ENCODE assay signal across 8 cellular contexts in the genomic region with DNA sequence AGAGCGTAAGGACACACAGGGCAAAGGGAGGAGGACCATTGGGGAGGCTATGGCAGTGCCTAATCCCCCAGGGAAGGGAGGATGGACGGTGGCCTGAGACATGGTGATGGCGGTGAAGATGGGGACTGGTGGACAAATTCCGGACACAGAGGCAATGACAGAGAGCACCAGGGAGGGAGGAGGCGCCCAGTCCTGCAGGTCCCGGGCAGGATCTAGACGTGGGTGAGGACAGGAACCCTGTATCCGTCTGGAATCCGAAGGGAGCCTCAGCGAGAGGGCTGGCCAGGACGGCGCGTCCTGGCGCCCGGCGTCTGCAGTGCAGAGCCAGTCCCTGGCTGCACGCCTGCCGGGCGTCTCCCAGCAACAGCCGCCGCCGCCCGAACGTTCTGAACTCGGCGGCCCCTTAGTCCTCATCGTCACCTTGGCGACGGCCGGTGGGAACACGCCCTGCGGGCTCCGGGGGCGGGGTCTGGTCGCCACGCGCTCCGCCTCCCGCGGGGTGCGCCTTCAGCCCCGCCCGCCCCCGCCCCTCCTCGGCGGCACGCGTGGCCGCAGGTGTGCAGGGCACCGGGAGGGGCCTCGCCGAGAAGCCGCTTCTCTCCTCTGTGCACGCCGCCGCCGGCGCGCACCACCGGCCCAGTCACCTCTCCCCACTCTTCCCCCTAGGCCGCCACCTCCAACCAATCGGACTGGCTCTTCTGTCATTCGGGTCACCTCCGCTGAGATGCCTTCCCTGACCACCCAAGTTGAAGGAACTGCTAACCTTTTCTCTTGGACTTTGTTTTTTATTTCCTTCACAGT. TPM values are rescaled to one million over a fixed set of nuclear protein-coding genes. Genes with fewer than 3 reads are reported as not detected.
DNase-seq lines count a peak whose midpoint lies in the region; ATAC-seq, FAIRE-seq and TF ChIP-seq lines count a peak whose summit lies in the region.

No MANE protein-coding gene starts in this region.

- no peaks in the 10 kb centered on the region for H3K27me3 ChIP-seq in Peyer's patch

- H3K4me1 Mint-ChIP-seq in activated T-helper 1 cell treated with anti-CD3 and anti-CD28 coated beads, Interleukin-12 subunit alpha, Interleukin-12 subunit beta, Interleukin-2, Interleukin-4 antibody, amounts not matched to agents 30 ng/mL and 10 ng/mL and 1 ng/mL, durations not matched to agents 14 hours and 24 hours and 36 hours (ENCODE audit: low read depth), result peaks cover 51% of the 10 kb centered on the region
- peaks cover 27 to 42% (median 39%) of the 10 kb centered on the region in 4 donors for H3K4me1 Mint-ChIP-seq in naive thymus-derived CD8-positive, alpha-beta T cell
- peaks cover 27% of the 10 kb centered on the region for H3K4me1 Mint-ChIP-seq in stimulated activated memory B cell treated with anti-CD40 and anti-IgM and Interleukin-4, amounts not matched to agents 10 μg/mL and 1 μg/mL and 100 μg/mL, for 72 hours

- peaks cover 1% of the 10 kb centered on the region for H3K36me3 Mint-ChIP-seq in activated T-helper 1 cell treated with anti-CD3 and anti-CD28 coated beads, Interleukin-12 subunit alpha, Interleukin-12 subunit beta, Interleukin-2, Interleukin-4 antibody, amounts not matched to agents 30 ng/mL and 10 ng/mL and 1 ng/mL, durations not matched to agents 14 hours and 24 hours and 36 hours (ENCODE audit: low read depth)
- H3K36me3 Mint-ChIP-seq in naive thymus-derived CD8-positive, alpha-beta T cell, result no peaks in the 10 kb centered on the region
- H3K36me3 Mint-ChIP-seq in stimulated activated memory B cell treated with anti-CD40 and anti-IgM and Interleukin-4, amounts not matched to agents 10 μg/mL and 1 μg/mL and 100 μg/mL, for 72 hours, result no peaks in the 10 kb centered on the region

- no peaks in the 10 kb centered on the region for H3K9me3 Mint-ChIP-seq in activated T-helper 1 cell treated with anti-CD3 and anti-CD28 coated beads, Interleukin-12 subunit alpha, Interleukin-12 subunit beta, Interleukin-2, Interleukin-4 antibody, amounts not matched to agents 30 ng/mL and 10 ng/mL and 1 ng/mL, durations not matched to agents 14 hours and 24 hours and 36 hours
- H3K9me3 Mint-ChIP-seq in naive thymus-derived CD8-positive, alpha-beta T cell, result no peaks in the 10 kb centered on the region
- H3K9me3 Mint-ChIP-seq in stimulated activated memory B cell treated with anti-CD40 and anti-IgM and Interleukin-4, amounts not matched to agents 10 μg/mL and 1 μg/mL and 100 μg/mL, for 72 hours, result no peaks in the 10 kb centered on the region

- TF ChIP-seq CTCF in D721Med (IDR thresholded peaks at IDR 0.05; ENCODE audit: insufficient read depth, missing control alignments), result no peak
- TF ChIP-seq CTCF in Peyer's patch (IDR thresholded peaks at IDR 0.05), result peak in 3 of 6 experiments; percentile 47 to 64 (median 54)
- TF ChIP-seq CTCF in fibroblast of mammary gland (conservative IDR thresholded peaks at IDR 0.05; ENCODE audit: control insufficient read depth, insufficient read depth, low read depth, low read length), result peak; percentile 1

- peak overlapping the region; percentile 84 for H3K4me3 Mint-ChIP-seq in activated T-helper 1 cell treated with anti-CD3 and anti-CD28 coated beads, Interleukin-12 subunit alpha, Interleukin-12 subunit beta, Interleukin-2, Interleukin-4 antibody, amounts not matched to agents 30 ng/mL and 10 ng/mL and 1 ng/mL, durations not matched to agents 14 hours and 24 hours and 36 hours
- H3K4me3 Mint-ChIP-seq in naive thymus-derived CD8-positive, alpha-beta T cell, result peak overlapping the region; percentile 67 to 91 (median 84)
- peak overlapping the region; percentile 74 for H3K4me3 Mint-ChIP-seq in stimulated activated memory B cell treated with anti-CD40 and anti-IgM and Interleukin-4, amounts not matched to agents 10 μg/mL and 1 μg/mL and 100 μg/mL, for 72 hours

- no peaks in the 10 kb centered on the region for H3K9me3 ChIP-seq in Peyer's patch

- H3K4me1 ChIP-seq in Peyer's patch, result peaks cover 6 to 29% (median 16%) of the 10 kb centered on the region in 4 donors

- no peaks in the 10 kb centered on the region for H3K36me3 ChIP-seq in Peyer's patch

- H3K27me3 Mint-ChIP-seq in activated T-helper 1 cell treated with anti-CD3 and anti-CD28 coated beads, Interleukin-12 subunit alpha, Interleukin-12 subunit beta, Interleukin-2, Interleukin-4 antibody, amounts not matched to agents 30 ng/mL and 10 ng/mL and 1 ng/mL, durations not matched to agents 14 hours and 24 hours and 36 hours (ENCODE audit: insufficient read depth), result no peaks in the 10 kb centered on the region
- no peaks in the 10 kb centered on the region for H3K27me3 Mint-ChIP-seq in naive thymus-derived CD8-positive, alpha-beta T cell
- no peaks in the 10 kb centered on the region for H3K27me3 Mint-ChIP-seq in stimulated activated memory B cell treated with anti-CD40 and anti-IgM and Interleukin-4, amounts not matched to agents 10 μg/mL and 1 μg/mL and 100 μg/mL, for 72 hours

- peak overlapping the region; percentile 79 for H3K27ac Mint-ChIP-seq in activated T-helper 1 cell treated with anti-CD3 and anti-CD28 coated beads, Interleukin-12 subunit alpha, Interleukin-12 subunit beta, Interleukin-2, Interleukin-4 antibody, amounts not matched to agents 30 ng/mL and 10 ng/mL and 1 ng/mL, durations not matched to agents 14 hours and 24 hours and 36 hours
- peak overlapping the region; percentile 83 to 97 (median 92) for H3K27ac Mint-ChIP-seq in naive thymus-derived CD8-positive, alpha-beta T cell
- H3K27ac Mint-ChIP-seq in stimulated activated memory B cell treated with anti-CD40 and anti-IgM and Interleukin-4, amounts not matched to agents 10 μg/mL and 1 μg/mL and 100 μg/mL, for 72 hours, result peak overlapping the region; percentile 21

- TF ChIP-seq POLR2A in Peyer's patch (IDR thresholded peaks at IDR 0.05), result peak in 1 of 2 donors; percentile 45

- peak overlapping the region; percentile 9 to 47 (median 38) for H3K4me3 ChIP-seq in Peyer's patch
- H3K4me3 ChIP-seq in fibroblast of mammary gland (ENCODE audit: control insufficient read depth, low read depth, low read length), result peak overlapping the region; percentile 43

- TF ChIP-seq EP300 in Ishikawa (IDR thresholded peaks at IDR 0.05; ENCODE audit: borderline replicate concordance), result no peak

- intact Hi-C loops in activated T-helper 1 cell treated with anti-CD3 and anti-CD28 coated beads, Interleukin-12 subunit alpha, Interleukin-12 subunit beta, Interleukin-2, Interleukin-4 antibody, amounts not matched to agents 30 ng/mL and 10 ng/mL and 1 ng/mL, durations not matched to agents 14 hours and 24 hours and 36 hours (cut with micrococcal nuclease), result loop anchor here (1.0 to 2.0 kb wide), 3 partner anchors 33 to 130 kb away; a partner anchor contains a TSS

- H3K27ac ChIP-seq in Peyer's patch, result peak overlapping the region; percentile 39 to 74 (median 68)

- ATAC-seq in GM21619 (IDR thresholded peaks at IDR 0.05; ENCODE audit: unreplicated experiment), result peak; percentile 88
- peak; percentile 90 to 91 for ATAC-seq in naive thymus-derived CD8-positive, alpha-beta T cell
- ATAC-seq in stimulated activated memory B cell treated with anti-CD40 and anti-IgM and Interleukin-4, amounts not matched to agents 10 μg/mL and 1 μg/mL and 100 μg/mL, for 72 hours, result peak; percentile 93

- no peak for FAIRE-seq in D721Med (lab: Jason Lieb, UNC)

- TF ChIP-seq RAD21 in Ishikawa (IDR thresholded peaks at IDR 0.05; ENCODE audit: low read depth), result no peak

- POLR2A ChIA-PET in naive thymus-derived CD8-positive, alpha-beta T cell (lab: Charles Lee), result no interaction called here

- peak; percentile 88 for DNase-seq in D721Med (ENCODE audit: insufficient read length, low spot score)
- DNase-seq in Peyer's patch, result peak; percentile 92 to 98 (median 97)
- DNase-seq in activated T-helper 1 cell treated with anti-CD3 and anti-CD28 coated beads, Interleukin-12 subunit alpha, Interleukin-12 subunit beta, Interleukin-2, Interleukin-4 antibody, amounts not matched to agents 30 ng/mL and 10 ng/mL and 1 ng/mL, durations not matched to agents 14 hours and 24 hours and 36 hours (ENCODE audit: low spot score), result peak; percentile 86
- peak; percentile 76 for DNase-seq in fibroblast of mammary gland (ENCODE audit: low read depth)
- peak; percentile 82 to 94 (median 89) for DNase-seq in naive thymus-derived CD8-positive, alpha-beta T cell

TF ChIP-seq in Ishikawa, 13 proteins besides CTCF, POLR2A, EP300 and RAD21:
- TF ChIP-seq ZBTB7A (IDR thresholded peaks at IDR 0.05; ENCODE audit: low read depth) (no peak), YY1 (IDR thresholded peaks at IDR 0.05; ENCODE audit: low read depth) (no peak), EGR1 (IDR thresholded peaks at IDR 0.05) (peak; percentile 51; the same call in 1 of the 2 replicates), CREB1 (IDR thresholded peaks at IDR 0.05; ENCODE audit: low read depth) (no peak), TAF1 (IDR thresholded peaks at IDR 0.05; ENCODE audit: low read depth) (no peak), TEAD4 (IDR thresholded peaks at IDR 0.05) (no peak), NFIC (IDR thresholded peaks at IDR 0.05) (0 out of 2 replicates have a peak, but pooled peaks have one; percentile 28), TCF12 (IDR thresholded peaks at IDR 0.05; ENCODE audit: low read depth) (peak; percentile 62; the same call in 1 of the 2 replicates)
- TF ChIP-seq, protein P1, sequence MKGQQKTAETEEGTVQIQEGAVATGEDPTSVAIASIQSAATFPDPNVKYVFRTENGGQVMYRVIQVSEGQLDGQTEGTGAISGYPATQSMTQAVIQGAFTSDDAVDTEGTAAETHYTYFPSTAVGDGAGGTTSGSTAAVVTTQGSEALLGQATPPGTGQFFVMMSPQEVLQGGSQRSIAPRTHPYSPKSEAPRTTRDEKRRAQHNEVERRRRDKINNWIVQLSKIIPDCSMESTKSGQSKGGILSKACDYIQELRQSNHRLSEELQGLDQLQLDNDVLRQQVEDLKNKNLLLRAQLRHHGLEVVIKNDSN (IDR thresholded peaks at IDR 0.05), result no peak

RNA-seq across cellular contexts. Expression of a gene that starts 11.6 kb away (rescaled TPM):
- total RNA-seq in Peyer's patch, result under 1 TPM in 1 of 4 donors, not detected in 3; 0.76 TPM
- total RNA-seq in activated T-helper 1 cell treated with anti-CD3 and anti-CD28 coated beads, Interleukin-12 subunit alpha, Interleukin-12 subunit beta, Interleukin-2, Interleukin-4 antibody, amounts not matched to agents 30 ng/mL and 10 ng/mL and 1 ng/mL, durations not matched to agents 14 hours and 24 hours and 36 hours, result 2.4 and 3.0 TPM in 2 replicates
- total RNA-seq in naive thymus-derived CD8-positive, alpha-beta T cell, result not detected
- not detected for polyA plus RNA-seq in naive thymus-derived CD8-positive, alpha-beta T cell

RNA-seq across cellular contexts. Expression of a gene that starts 27.4 kb away (rescaled TPM):
- total RNA-seq in Peyer's patch, result 10 to 100 TPM; 19.0 to 40.5 (median 29.4) TPM
- 33.4 and 34.3 TPM in 2 replicates for total RNA-seq in activated T-helper 1 cell treated with anti-CD3 and anti-CD28 coated beads, Interleukin-12 subunit alpha, Interleukin-12 subunit beta, Interleukin-2, Interleukin-4 antibody, amounts not matched to agents 30 ng/mL and 10 ng/mL and 1 ng/mL, durations not matched to agents 14 hours and 24 hours and 36 hours
- total RNA-seq in naive thymus-derived CD8-positive, alpha-beta T cell, result 10 to 100 TPM; 15.0 to 17.4 TPM
- polyA plus RNA-seq in naive thymus-derived CD8-positive, alpha-beta T cell, result 10 to 100 TPM in 2 of 3 donors, 1 to 10 TPM in 1; 8.0 to 17.1 (median 10.9) TPM

Comparison
In these comparisons a context has a peak if more than half of its experiments do, and no peak if none do; other contexts are left out.
1. Peak in every context shown above with its lines: DNase-seq, ATAC-seq, H3K4me3 ChIP-seq and H3K27ac ChIP-seq.
2. H3K27ac Mint-ChIP-seq: peak in every context shown above with its lines; median percentile 92 in naive thymus-derived CD8-positive, alpha-beta T cell; 79 in activated T-helper 1 cell treated with anti-CD3 and anti-CD28 coated beads, Interleukin-12 subunit alpha, Interleukin-12 subunit beta, Interleukin-2, Interleukin-4 antibody, amounts not matched to agents 30 ng/mL and 10 ng/mL and 1 ng/mL, durations not matched to agents 14 hours and 24 hours and 36 hours; 21 in stimulated activated memory B cell treated with anti-CD40 and anti-IgM and Interleukin-4, amounts not matched to agents 10 μg/mL and 1 μg/mL and 100 μg/mL, for 72 hours.